ENCODE assay signal across 1 cellular context in the genomic region with DNA sequence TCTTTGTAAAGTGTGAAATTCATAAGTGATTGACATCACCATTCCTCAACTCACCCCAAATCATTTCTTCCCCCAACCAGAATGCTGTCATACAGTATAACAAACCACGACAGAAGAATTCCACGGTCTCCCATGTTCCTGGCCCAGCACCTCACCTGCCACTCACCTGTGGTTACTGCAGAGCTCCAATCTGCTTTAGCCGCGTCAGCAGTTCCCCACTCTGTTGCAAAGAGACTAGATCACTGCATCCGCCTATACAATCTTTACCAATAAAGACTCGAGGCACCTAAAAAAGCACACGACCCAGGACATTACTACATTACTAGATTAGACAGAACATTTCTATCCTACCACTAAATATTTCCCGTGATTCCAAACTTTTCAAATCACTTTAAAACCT.
TF ChIP-seq lines count a peak whose summit lies in the region.

No MANE protein-coding gene starts in this region.

TF ChIP-seq in WTC11, 78 proteins besides CTCF, POLR2A, EP300 and RAD21 (continued from another document):
- TF ChIP-seq ATF2 (CRISPR knock-in tag; IDR thresholded peaks at IDR 0.05; ENCODE audit: borderline replicate concordance, low read depth) (no peak), JUN (CRISPR knock-in tag; IDR thresholded peaks at IDR 0.05) (no peak), SMAD3 (CRISPR knock-in tag; IDR thresholded peaks at IDR 0.05; ENCODE audit: borderline replicate concordance) (no peak), E2F4 (CRISPR knock-in tag; IDR thresholded peaks at IDR 0.05; ENCODE audit: borderline replicate concordance, low read depth) (no peak), ZNF416 (CRISPR knock-in tag; IDR thresholded peaks at IDR 0.05) (no peak)
- TF ChIP-seq, protein P1, sequence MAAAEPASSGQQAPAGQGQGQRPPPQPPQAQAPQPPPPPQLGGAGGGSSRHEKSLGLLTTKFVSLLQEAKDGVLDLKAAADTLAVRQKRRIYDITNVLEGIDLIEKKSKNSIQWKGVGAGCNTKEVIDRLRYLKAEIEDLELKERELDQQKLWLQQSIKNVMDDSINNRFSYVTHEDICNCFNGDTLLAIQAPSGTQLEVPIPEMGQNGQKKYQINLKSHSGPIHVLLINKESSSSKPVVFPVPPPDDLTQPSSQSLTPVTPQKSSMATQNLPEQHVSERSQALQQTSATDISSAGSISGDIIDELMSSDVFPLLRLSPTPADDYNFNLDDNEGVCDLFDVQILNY (CRISPR knock-in tag; IDR thresholded peaks at IDR 0.05): no peak
